In genomic region chr3:168933614-168934013, GRCh38 we compare ENCODE assay signal across 1 cellular context.
TF ChIP-seq lines count a peak whose summit lies in the region.

No MANE protein-coding gene starts in this region.

TF ChIP-seq in IMR-90, 13 proteins besides CTCF, POLR2A, EP300 and RAD21 (continued from another document):
- TF ChIP-seq BHLHE40 (IDR thresholded peaks at IDR 0.05; ENCODE audit: low read depth, low read length), result no peak
- no peak for TF ChIP-seq SMC3 (IDR thresholded peaks at IDR 0.05; ENCODE audit: low read depth, low read length)
- TF ChIP-seq RCOR1 (IDR thresholded peaks at IDR 0.05; ENCODE audit: insufficient replicate concordance, low read length), result no peak
